Comparison of ENCODE assay signal across 2 cellular contexts in genomic region chr12:51884676-51885229, GRCh38.
A peak's percentile ranks its signal among the peaks of the same experiment; 100 is the strongest.
TF ChIP-seq lines count a peak whose summit lies in the region.

No MANE protein-coding gene starts in this region.

TF ChIP-seq in IMR-90, 13 proteins besides CTCF, POLR2A, EP300 and RAD21:
- TF ChIP-seq MAZ (IDR thresholded peaks at IDR 0.05; ENCODE audit: borderline replicate concordance, low read depth, low read length) = no peak
- no peak for TF ChIP-seq CEBPB (IDR thresholded peaks at IDR 0.05; ENCODE audit: low read depth, low read length)
- TF ChIP-seq ELK1 (IDR thresholded peaks at IDR 0.05; ENCODE audit: borderline replicate concordance, low read depth, low read length) = no peak
- TF ChIP-seq RCOR1 (IDR thresholded peaks at IDR 0.05; ENCODE audit: insufficient replicate concordance, low read length) = no peak
- 0 out of 2 replicates have a peak, but pooled peaks have one; percentile 36 for TF ChIP-seq FOS (IDR thresholded peaks at IDR 0.05; ENCODE audit: low read depth, low read length)
- no peak for TF ChIP-seq CHD1 (IDR thresholded peaks at IDR 0.05; ENCODE audit: low read depth, low read length)
- no peak for TF ChIP-seq SMC3 (IDR thresholded peaks at IDR 0.05; ENCODE audit: low read depth, low read length)
- TF ChIP-seq NFE2L2 (IDR thresholded peaks at IDR 0.05; ENCODE audit: low read depth, low read length) = 0 out of 2 replicates have a peak, but pooled peaks have one; percentile 11
- peak; percentile 54 for TF ChIP-seq USF2 (IDR thresholded peaks at IDR 0.05; ENCODE audit: low read depth, low read length)
- no peak for TF ChIP-seq BHLHE40 (IDR thresholded peaks at IDR 0.05; ENCODE audit: low read depth, low read length)

TF ChIP-seq in liver, 16 proteins besides CTCF, POLR2A, EP300 and RAD21:
- TF ChIP-seq JUND (IDR thresholded peaks at IDR 0.05) (peak in 1 of 2 donors; percentile 86), ATF3 (IDR thresholded peaks at IDR 0.05) (no peak), RXRA (IDR thresholded peaks at IDR 0.05) (peak; percentile 30 to 73), EGR1 (IDR thresholded peaks at IDR 0.05; ENCODE audit: low read depth in 2 of 2) (no peak), HNF4A (conservative IDR thresholded peaks at IDR 0.05) (peak in 1 of 2 donors; percentile 27)
